ENCODE assay signal across 1 cellular context in genomic region chr6:71385111-71385822, GRCh38.
TF ChIP-seq lines count a peak whose summit lies in the region.

No MANE protein-coding gene starts in this region.

TF ChIP-seq in endothelial cell of umbilical vein, 7 proteins besides CTCF, POLR2A, EP300 and RAD21:
- TF ChIP-seq MAX (IDR thresholded peaks at IDR 0.05; ENCODE audit: insufficient read depth, insufficient read length) = no peak
- no peak for TF ChIP-seq MYC (IDR thresholded peaks at IDR 0.05; ENCODE audit: low read depth, low read length)
- no peak for TF ChIP-seq EZH2 (IDR thresholded peaks at IDR 0.05; ENCODE audit: borderline replicate concordance, low read depth, low read length, severe bottlenecking)
- TF ChIP-seq GATA2 (IDR thresholded peaks at IDR 0.05; ENCODE audit: insufficient read depth, insufficient read length, low read depth, low read length) = no peak
- no peak for TF ChIP-seq POLR2AphosphoS5 (IDR thresholded peaks at IDR 0.05; ENCODE audit: insufficient read depth, low read depth, low read length)
- TF ChIP-seq JUN (IDR thresholded peaks at IDR 0.05; ENCODE audit: borderline replicate concordance, insufficient read depth, insufficient read length, low read depth) = no peak
